15 cellular contexts compared by ENCODE assay signal in the genomic region with DNA sequence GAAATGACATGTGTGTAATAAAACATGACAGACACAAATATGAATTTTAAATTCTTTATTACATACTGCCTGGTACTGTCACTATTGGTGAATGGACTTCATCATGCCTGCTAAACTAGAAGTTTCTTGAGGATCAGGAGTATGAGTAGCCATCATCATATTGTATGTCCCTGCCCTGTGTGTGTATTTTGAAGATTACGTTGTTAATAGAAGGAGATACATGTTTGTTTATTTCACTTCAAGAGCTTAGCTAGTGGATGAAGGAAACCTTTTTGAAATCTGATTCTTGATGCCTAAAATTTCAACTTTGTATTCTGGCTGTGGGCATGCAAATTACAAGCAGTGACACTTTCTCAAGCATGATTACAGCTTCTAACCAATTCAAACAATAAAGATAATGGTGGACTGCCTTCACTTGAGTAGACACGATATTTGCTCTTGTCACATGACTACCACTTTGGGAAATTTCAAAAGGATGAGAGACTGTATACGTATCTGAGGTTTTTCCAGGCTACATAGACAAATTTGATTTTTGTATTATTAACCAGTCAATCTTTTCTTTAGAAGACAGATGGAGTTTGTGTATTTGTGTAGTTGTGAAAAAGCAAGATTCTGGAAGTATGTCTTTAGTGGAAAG. TPM values are rescaled to one million over a fixed set of nuclear protein-coding genes. Genes with fewer than 3 reads are reported as not detected.
DNase-seq lines count a peak whose midpoint lies in the region; ATAC-seq and TF ChIP-seq lines count a peak whose summit lies in the region.
"Had no signal": no experiment of that assay in that cellular context is flagged by ENCODE, and none has a peak within 500 bp of the region (broad histone marks: within the 10 kb centered on the region; RNA-seq: fewer than 3 reads in every experiment).

No MANE protein-coding gene starts in this region.

- no peaks in the 10 kb centered on the region for H3K27me3 Mint-ChIP-seq in CD4-positive, alpha-beta T cell
- peaks cover 4% of the 10 kb centered on the region for H3K27me3 Mint-ChIP-seq in nephron progenitor cell (ENCODE audit: low read depth, poor library complexity)
- H3K27me3 Mint-ChIP-seq: activated CD4-positive, alpha-beta T cell treated with anti-CD3 and anti-CD28 coated beads, Interleukin-2, amount 10 ng/mL, durations not matched to agents 7 days and 5 days had no signal

- H3K4me3 ChIP-seq in BE2C (ENCODE audit: low read depth, low read length) = peak overlapping the region; percentile 14; the same call in 1 of the 2 replicates
- peak overlapping the region; percentile 49 for H3K4me3 ChIP-seq in endocrine pancreas (ENCODE audit: control insufficient read depth, insufficient read depth, low read length)

- CTCF ChIA-PET in CD4-positive, alpha-beta T cell (lab: Charles Lee) = interaction anchor here (1.8 kb wide), 1 partner anchor 33 kb away, joined by 5 read pairs; no protein-coding TSS in a partner anchor

- peaks cover 3% of the 10 kb centered on the region for H3K4me1 ChIP-seq in BE2C
- H3K4me1 ChIP-seq in endocrine pancreas (ENCODE audit: control insufficient read depth, insufficient read depth, low read length) = peaks cover 24% of the 10 kb centered on the region

- no peak for DNase-seq in BE2C
- no peak for DNase-seq in CD4-positive, alpha-beta T cell
- DNase-seq in NCI-H748 treated with DMSO at 0.1 percent for 48 hours (lab: John Stamatoyannopoulos, UW) = peak; percentile 42
- DNase-seq in nephron progenitor cell = no peak
- DNase-seq: activated CD4-positive, alpha-beta T cell treated with anti-CD3 and anti-CD28 coated beads, Interleukin-2, amount 10 ng/mL, durations not matched to agents 7 days and 5 days; activated naive CD4-positive, alpha-beta T cell treated with anti-CD3 and anti-CD28 coated beads, Interleukin-2, amount 50 U/mL, for 16 hours; AML-193; islet precursor cell; NCI-H1694; NCI-H82; RPMI8226; stimulated activated CD4-positive, alpha-beta T cell treated with anti-CD3 and anti-CD28 coated beads, Interleukin-4, amount 100 ng/mL, for 1 hour had no signal

- ATAC-seq in CD4-positive, alpha-beta T cell (ENCODE audit: poor library complexity) = no peak
- ATAC-seq in GM19452 (IDR thresholded peaks at IDR 0.05; ENCODE audit: unreplicated experiment) (no peak), HG03571 (IDR thresholded peaks at IDR 0.05; ENCODE audit: unreplicated experiment) (no peak)

- POLR2A ChIA-PET in CD4-positive, alpha-beta T cell (lab: Charles Lee) = no interaction called here

- H3K9me3 Mint-ChIP-seq in CD4-positive, alpha-beta T cell = no peaks in the 10 kb centered on the region
- peaks cover 4% of the 10 kb centered on the region for H3K9me3 Mint-ChIP-seq in nephron progenitor cell
- H3K9me3 Mint-ChIP-seq: activated CD4-positive, alpha-beta T cell treated with anti-CD3 and anti-CD28 coated beads, Interleukin-2, amount 10 ng/mL, durations not matched to agents 7 days and 5 days had no signal

- H3K36me3 ChIP-seq in BE2C (no peaks in the 10 kb centered on the region), endocrine pancreas (ENCODE audit: control insufficient read depth, insufficient read depth, low read length) (no peaks in the 10 kb centered on the region)

- peaks cover 69% of the 10 kb centered on the region for H3K4me1 Mint-ChIP-seq in CD4-positive, alpha-beta T cell (ENCODE audit: low read depth)
- H3K4me1 Mint-ChIP-seq in nephron progenitor cell = peaks cover 29% of the 10 kb centered on the region

- no peak overlapping the region for H3K27ac ChIP-seq in CD4-positive, alpha-beta T cell (ENCODE audit: low read depth, low read length)

- intact Hi-C loops in CD4-positive, alpha-beta T cell (cut with DNase I, micrococcal nuclease) = loop anchor here (10.0 kb wide), 3 partner anchors 1142 to 1538 kb away; partner anchors contain the start of genes AHI1 (in 1 of the 2), RPS12 (in 1 of the 2) and STX7 (in 1 of the 2)

- no peak for TF ChIP-seq CTCF in BE2C (IDR thresholded peaks at IDR 0.05; ENCODE audit: low read depth, low read length)
- no peak for TF ChIP-seq CTCF in CD4-positive, alpha-beta T cell (IDR thresholded peaks at IDR 0.05)
- TF ChIP-seq CTCF in nephron progenitor cell (IDR thresholded peaks at IDR 0.05) = no peak

- H3K27ac Mint-ChIP-seq in CD4-positive, alpha-beta T cell = no peak overlapping the region
- H3K27ac Mint-ChIP-seq in nephron progenitor cell = no peak overlapping the region
- H3K27ac Mint-ChIP-seq: activated CD4-positive, alpha-beta T cell treated with anti-CD3 and anti-CD28 coated beads, Interleukin-2, amount 10 ng/mL, durations not matched to agents 7 days and 5 days had no signal

- H3K27me3 ChIP-seq in BE2C = no peaks in the 10 kb centered on the region
- no peaks in the 10 kb centered on the region for H3K27me3 ChIP-seq in CD4-positive, alpha-beta T cell (ENCODE audit: control insufficient read depth, insufficient read depth, low read length)
- H3K27me3 ChIP-seq in endocrine pancreas (ENCODE audit: control insufficient read depth, insufficient read depth, low read length) = no peaks in the 10 kb centered on the region

- peak overlapping the region; percentile 18 for H3K4me3 Mint-ChIP-seq in CD4-positive, alpha-beta T cell
- H3K4me3 Mint-ChIP-seq in nephron progenitor cell = no peak overlapping the region
- H3K4me3 Mint-ChIP-seq: activated CD4-positive, alpha-beta T cell treated with anti-CD3 and anti-CD28 coated beads, Interleukin-2, amount 10 ng/mL, durations not matched to agents 7 days and 5 days had no signal

- H3K9me3 ChIP-seq in BE2C (no peaks in the 10 kb centered on the region), endocrine pancreas (ENCODE audit: control insufficient read depth, low read length) (no peaks in the 10 kb centered on the region)
- H3K9me3 ChIP-seq in CD4-positive, alpha-beta T cell (ENCODE audit: control insufficient read depth, low read length) = no peaks in the 10 kb centered on the region

- no peak overlapping the region for H3K9ac ChIP-seq in endocrine pancreas (ENCODE audit: control insufficient read depth, insufficient read depth, low read length)

- peaks cover 19% of the 10 kb centered on the region for H3K36me3 Mint-ChIP-seq in CD4-positive, alpha-beta T cell (ENCODE audit: low read depth)
- H3K36me3 Mint-ChIP-seq in nephron progenitor cell (ENCODE audit: low read depth) = peaks cover 14% of the 10 kb centered on the region

RNA-seq across cellular contexts. Expression of gene TBPL1, which starts 3.5 kb away (rescaled TPM):
- polyA plus RNA-seq in BE2C (2012; ENCODE audit: insufficient read depth, insufficient read length, low read depth) = 63.0 TPM
- total RNA-seq in CD4-positive, alpha-beta T cell = 10 to 100 TPM; 34.7 to 37.3 TPM
